Comparison of ENCODE assay signal across 1 cellular context in the genomic region with DNA sequence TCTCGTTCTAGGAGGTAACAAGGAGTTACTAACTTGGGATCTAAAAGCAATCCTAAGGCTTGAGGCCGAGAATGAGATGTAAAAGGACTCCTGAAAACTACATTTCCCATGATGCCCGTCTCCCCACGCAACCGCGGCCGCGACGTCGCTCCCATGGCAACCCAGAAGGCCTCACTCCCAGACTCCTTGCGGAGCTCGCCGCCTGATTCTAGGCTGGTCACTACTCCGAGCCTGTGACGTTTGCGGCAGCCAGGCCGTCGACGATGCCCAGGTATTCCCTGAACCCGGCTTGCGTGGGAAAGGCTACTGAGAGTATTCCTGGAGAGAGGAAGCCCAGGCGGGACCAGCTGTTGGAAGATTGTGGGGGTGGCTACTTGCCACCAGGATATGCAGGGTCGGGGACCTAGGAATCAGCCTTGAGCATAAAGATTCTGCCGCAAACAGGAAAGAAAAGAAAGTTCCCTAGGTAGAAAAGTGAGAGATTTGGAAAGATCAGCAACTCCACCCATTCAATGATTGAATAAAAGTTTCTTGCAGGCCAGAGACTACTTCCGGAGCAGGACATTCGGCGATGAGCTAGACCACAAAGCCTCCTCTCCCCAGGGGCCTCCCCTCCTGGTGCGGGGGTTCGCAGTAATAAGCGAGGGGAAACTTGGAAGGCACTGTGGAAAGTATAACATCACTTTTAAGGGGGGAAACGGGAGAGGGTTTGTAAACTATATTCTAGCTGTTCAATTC.
TF ChIP-seq lines count a peak whose summit lies in the region.

A gene (plus strand): TSS at position 164 of the 738 bp plus-strand sequence. CDS start 100 bp downstream, at position 264.

TF ChIP-seq in HepG2, 621 proteins besides CTCF, POLR2A, EP300 and RAD21 (continued from another document and continues in another):
- TF ChIP-seq ZFP1 (CRISPR knock-in tag; IDR thresholded peaks at IDR 0.05): 0 out of 2 replicates have a peak, but pooled peaks have one; percentile 22
- no peak; the same call in 1 of the 2 replicates for TF ChIP-seq FOXA3 (CRISPR knock-in tag; IDR thresholded peaks at IDR 0.05)
- TF ChIP-seq RAD51 (IDR thresholded peaks at IDR 0.05; ENCODE audit: borderline replicate concordance): no peak
- TF ChIP-seq ZNF232 (CRISPR knock-in tag; IDR thresholded peaks at IDR 0.05; ENCODE audit: borderline replicate concordance): no peak
- TF ChIP-seq, protein P1, sequence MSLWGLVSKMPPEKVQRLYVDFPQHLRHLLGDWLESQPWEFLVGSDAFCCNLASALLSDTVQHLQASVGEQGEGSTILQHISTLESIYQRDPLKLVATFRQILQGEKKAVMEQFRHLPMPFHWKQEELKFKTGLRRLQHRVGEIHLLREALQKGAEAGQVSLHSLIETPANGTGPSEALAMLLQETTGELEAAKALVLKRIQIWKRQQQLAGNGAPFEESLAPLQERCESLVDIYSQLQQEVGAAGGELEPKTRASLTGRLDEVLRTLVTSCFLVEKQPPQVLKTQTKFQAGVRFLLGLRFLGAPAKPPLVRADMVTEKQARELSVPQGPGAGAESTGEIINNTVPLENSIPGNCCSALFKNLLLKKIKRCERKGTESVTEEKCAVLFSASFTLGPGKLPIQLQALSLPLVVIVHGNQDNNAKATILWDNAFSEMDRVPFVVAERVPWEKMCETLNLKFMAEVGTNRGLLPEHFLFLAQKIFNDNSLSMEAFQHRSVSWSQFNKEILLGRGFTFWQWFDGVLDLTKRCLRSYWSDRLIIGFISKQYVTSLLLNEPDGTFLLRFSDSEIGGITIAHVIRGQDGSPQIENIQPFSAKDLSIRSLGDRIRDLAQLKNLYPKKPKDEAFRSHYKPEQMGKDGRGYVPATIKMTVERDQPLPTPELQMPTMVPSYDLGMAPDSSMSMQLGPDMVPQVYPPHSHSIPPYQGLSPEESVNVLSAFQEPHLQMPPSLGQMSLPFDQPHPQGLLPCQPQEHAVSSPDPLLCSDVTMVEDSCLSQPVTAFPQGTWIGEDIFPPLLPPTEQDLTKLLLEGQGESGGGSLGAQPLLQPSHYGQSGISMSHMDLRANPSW (CRISPR knock-in tag; IDR thresholded peaks at IDR 0.05; ENCODE audit: borderline replicate concordance): 0 out of 2 replicates have a peak, but pooled peaks have one; percentile 27
- TF ChIP-seq ZNF577 (CRISPR knock-in tag; IDR thresholded peaks at IDR 0.05; ENCODE audit: borderline replicate concordance, low read depth): no peak
- peak; percentile 90 for TF ChIP-seq CREB1 (IDR thresholded peaks at IDR 0.05)
- TF ChIP-seq CREB1 (CRISPR knock-in tag; IDR thresholded peaks at IDR 0.05): peak; percentile 98
- TF ChIP-seq MYC (CRISPR knock-in tag; IDR thresholded peaks at IDR 0.05; ENCODE audit: borderline replicate concordance): peak; percentile 55; the same call in 1 of the 2 replicates
- TF ChIP-seq ZNF75D (CRISPR knock-in tag; IDR thresholded peaks at IDR 0.05; ENCODE audit: borderline replicate concordance): no peak
- TF ChIP-seq, protein P2, sequence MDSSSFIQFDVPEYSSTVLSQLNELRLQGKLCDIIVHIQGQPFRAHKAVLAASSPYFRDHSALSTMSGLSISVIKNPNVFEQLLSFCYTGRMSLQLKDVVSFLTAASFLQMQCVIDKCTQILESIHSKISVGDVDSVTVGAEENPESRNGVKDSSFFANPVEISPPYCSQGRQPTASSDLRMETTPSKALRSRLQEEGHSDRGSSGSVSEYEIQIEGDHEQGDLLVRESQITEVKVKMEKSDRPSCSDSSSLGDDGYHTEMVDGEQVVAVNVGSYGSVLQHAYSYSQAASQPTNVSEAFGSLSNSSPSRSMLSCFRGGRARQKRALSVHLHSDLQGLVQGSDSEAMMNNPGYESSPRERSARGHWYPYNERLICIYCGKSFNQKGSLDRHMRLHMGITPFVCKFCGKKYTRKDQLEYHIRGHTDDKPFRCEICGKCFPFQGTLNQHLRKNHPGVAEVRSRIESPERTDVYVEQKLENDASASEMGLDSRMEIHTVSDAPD (CRISPR knock-in tag; IDR thresholded peaks at IDR 0.05): no peak
- no peak for TF ChIP-seq ZNF879 (CRISPR knock-in tag; IDR thresholded peaks at IDR 0.05)
- no peak for TF ChIP-seq ZNF292 (CRISPR knock-in tag; IDR thresholded peaks at IDR 0.05; ENCODE audit: borderline replicate concordance, low read depth)
- TF ChIP-seq ZNF629 (CRISPR knock-in tag; conservative IDR thresholded peaks at IDR 0.05): no peak
- no peak; the same call in 1 of the 2 replicates for TF ChIP-seq ZNF451 (CRISPR knock-in tag; IDR thresholded peaks at IDR 0.05)
- 0 out of 2 replicates have a peak, but pooled peaks have one; percentile 1 for TF ChIP-seq NFE2L2 (IDR thresholded peaks at IDR 0.05; ENCODE audit: low read length)
- TF ChIP-seq MEIS2 (CRISPR knock-in tag; IDR thresholded peaks at IDR 0.05): no peak
- peak; percentile 67; the same call in 1 of the 2 replicates for TF ChIP-seq ZMYM3 (CRISPR knock-in tag; IDR thresholded peaks at IDR 0.05)
- TF ChIP-seq HNRNPH1 (optimal IDR thresholded peaks at IDR 0.05; ENCODE audit: low read depth, low read length): no peak
- TF ChIP-seq, protein P3, sequence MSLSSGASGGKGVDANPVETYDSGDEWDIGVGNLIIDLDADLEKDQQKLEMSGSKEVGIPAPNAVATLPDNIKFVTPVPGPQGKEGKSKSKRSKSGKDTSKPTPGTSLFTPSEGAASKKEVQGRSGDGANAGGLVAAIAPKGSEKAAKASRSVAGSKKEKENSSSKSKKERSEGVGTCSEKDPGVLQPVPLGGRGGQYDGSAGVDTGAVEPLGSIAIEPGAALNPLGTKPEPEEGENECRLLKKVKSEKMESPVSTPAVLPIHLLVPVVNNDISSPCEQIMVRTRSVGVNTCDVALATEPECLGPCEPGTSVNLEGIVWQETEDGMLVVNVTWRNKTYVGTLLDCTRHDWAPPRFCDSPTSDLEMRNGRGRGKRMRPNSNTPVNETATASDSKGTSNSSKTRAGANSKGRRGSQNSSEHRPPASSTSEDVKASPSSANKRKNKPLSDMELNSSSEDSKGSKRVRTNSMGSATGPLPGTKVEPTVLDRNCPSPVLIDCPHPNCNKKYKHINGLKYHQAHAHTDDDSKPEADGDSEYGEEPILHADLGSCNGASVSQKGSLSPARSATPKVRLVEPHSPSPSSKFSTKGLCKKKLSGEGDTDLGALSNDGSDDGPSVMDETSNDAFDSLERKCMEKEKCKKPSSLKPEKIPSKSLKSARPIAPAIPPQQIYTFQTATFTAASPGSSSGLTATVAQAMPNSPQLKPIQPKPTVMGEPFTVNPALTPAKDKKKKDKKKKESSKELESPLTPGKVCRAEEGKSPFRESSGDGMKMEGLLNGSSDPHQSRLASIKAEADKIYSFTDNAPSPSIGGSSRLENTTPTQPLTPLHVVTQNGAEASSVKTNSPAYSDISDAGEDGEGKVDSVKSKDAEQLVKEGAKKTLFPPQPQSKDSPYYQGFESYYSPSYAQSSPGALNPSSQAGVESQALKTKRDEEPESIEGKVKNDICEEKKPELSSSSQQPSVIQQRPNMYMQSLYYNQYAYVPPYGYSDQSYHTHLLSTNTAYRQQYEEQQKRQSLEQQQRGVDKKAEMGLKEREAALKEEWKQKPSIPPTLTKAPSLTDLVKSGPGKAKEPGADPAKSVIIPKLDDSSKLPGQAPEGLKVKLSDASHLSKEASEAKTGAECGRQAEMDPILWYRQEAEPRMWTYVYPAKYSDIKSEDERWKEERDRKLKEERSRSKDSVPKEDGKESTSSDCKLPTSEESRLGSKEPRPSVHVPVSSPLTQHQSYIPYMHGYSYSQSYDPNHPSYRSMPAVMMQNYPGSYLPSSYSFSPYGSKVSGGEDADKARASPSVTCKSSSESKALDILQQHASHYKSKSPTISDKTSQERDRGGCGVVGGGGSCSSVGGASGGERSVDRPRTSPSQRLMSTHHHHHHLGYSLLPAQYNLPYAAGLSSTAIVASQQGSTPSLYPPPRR (CRISPR knock-in tag; IDR thresholded peaks at IDR 0.05; ENCODE audit: borderline replicate concordance): no peak
- peak; percentile 54; the same call in 1 of the 2 replicates for TF ChIP-seq ZNF337 (CRISPR knock-in tag; IDR thresholded peaks at IDR 0.05; ENCODE audit: borderline replicate concordance, low read depth)
- TF ChIP-seq TBX3 (IDR thresholded peaks at IDR 0.05; ENCODE audit: borderline replicate concordance): no peak
- no peak for TF ChIP-seq ZNF549 (CRISPR knock-in tag; IDR thresholded peaks at IDR 0.05)
- TF ChIP-seq ELF4 (CRISPR knock-in tag; IDR thresholded peaks at IDR 0.05; ENCODE audit: borderline replicate concordance): no peak
- TF ChIP-seq, protein P4, sequence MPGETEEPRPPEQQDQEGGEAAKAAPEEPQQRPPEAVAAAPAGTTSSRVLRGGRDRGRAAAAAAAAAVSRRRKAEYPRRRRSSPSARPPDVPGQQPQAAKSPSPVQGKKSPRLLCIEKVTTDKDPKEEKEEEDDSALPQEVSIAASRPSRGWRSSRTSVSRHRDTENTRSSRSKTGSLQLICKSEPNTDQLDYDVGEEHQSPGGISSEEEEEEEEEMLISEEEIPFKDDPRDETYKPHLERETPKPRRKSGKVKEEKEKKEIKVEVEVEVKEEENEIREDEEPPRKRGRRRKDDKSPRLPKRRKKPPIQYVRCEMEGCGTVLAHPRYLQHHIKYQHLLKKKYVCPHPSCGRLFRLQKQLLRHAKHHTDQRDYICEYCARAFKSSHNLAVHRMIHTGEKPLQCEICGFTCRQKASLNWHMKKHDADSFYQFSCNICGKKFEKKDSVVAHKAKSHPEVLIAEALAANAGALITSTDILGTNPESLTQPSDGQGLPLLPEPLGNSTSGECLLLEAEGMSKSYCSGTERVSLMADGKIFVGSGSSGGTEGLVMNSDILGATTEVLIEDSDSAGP (CRISPR knock-in tag; IDR thresholded peaks at IDR 0.05; ENCODE audit: borderline replicate concordance): peak; percentile 89; the same call in 1 of the 2 replicates
- TF ChIP-seq ZNF672 (CRISPR knock-in tag; IDR thresholded peaks at IDR 0.05): no peak
- TF ChIP-seq, protein P5, sequence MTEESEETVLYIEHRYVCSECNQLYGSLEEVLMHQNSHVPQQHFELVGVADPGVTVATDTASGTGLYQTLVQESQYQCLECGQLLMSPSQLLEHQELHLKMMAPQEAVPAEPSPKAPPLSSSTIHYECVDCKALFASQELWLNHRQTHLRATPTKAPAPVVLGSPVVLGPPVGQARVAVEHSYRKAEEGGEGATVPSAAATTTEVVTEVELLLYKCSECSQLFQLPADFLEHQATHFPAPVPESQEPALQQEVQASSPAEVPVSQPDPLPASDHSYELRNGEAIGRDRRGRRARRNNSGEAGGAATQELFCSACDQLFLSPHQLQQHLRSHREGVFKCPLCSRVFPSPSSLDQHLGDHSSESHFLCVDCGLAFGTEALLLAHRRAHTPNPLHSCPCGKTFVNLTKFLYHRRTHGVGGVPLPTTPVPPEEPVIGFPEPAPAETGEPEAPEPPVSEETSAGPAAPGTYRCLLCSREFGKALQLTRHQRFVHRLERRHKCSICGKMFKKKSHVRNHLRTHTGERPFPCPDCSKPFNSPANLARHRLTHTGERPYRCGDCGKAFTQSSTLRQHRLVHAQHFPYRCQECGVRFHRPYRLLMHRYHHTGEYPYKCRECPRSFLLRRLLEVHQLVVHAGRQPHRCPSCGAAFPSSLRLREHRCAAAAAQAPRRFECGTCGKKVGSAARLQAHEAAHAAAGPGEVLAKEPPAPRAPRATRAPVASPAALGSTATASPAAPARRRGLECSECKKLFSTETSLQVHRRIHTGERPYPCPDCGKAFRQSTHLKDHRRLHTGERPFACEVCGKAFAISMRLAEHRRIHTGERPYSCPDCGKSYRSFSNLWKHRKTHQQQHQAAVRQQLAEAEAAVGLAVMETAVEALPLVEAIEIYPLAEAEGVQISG (CRISPR knock-in tag; IDR thresholded peaks at IDR 0.05): peak; percentile 93
- peak; percentile 9 for TF ChIP-seq PHF5A (CRISPR knock-in tag; IDR thresholded peaks at IDR 0.05; ENCODE audit: low read depth, unreplicated experiment)
- no peak for TF ChIP-seq RBFOX2 (IDR thresholded peaks at IDR 0.05; ENCODE audit: low read depth, low read length)
- TF ChIP-seq THYN1 (CRISPR knock-in tag; IDR thresholded peaks at IDR 0.05; ENCODE audit: borderline replicate concordance, low read depth): no peak
- TF ChIP-seq TSC22D2 (CRISPR knock-in tag; IDR thresholded peaks at IDR 0.05; ENCODE audit: borderline replicate concordance): peak; percentile 55; the same call in 1 of the 2 replicates
- TF ChIP-seq ZNF562 (CRISPR knock-in tag; IDR thresholded peaks at IDR 0.05; ENCODE audit: borderline replicate concordance): no peak
- TF ChIP-seq NONO (IDR thresholded peaks at IDR 0.05): no peak
- TF ChIP-seq NONO (CRISPR knock-in tag; conservative IDR thresholded peaks at IDR 0.05): peak; percentile 48; the same call in 1 of the 2 replicates
- TF ChIP-seq ZNF230 (CRISPR knock-in tag; IDR thresholded peaks at IDR 0.05): peak; percentile 47
- no peak for TF ChIP-seq SMYD3 (CRISPR knock-in tag; IDR thresholded peaks at IDR 0.05)
- TF ChIP-seq, protein P6, sequence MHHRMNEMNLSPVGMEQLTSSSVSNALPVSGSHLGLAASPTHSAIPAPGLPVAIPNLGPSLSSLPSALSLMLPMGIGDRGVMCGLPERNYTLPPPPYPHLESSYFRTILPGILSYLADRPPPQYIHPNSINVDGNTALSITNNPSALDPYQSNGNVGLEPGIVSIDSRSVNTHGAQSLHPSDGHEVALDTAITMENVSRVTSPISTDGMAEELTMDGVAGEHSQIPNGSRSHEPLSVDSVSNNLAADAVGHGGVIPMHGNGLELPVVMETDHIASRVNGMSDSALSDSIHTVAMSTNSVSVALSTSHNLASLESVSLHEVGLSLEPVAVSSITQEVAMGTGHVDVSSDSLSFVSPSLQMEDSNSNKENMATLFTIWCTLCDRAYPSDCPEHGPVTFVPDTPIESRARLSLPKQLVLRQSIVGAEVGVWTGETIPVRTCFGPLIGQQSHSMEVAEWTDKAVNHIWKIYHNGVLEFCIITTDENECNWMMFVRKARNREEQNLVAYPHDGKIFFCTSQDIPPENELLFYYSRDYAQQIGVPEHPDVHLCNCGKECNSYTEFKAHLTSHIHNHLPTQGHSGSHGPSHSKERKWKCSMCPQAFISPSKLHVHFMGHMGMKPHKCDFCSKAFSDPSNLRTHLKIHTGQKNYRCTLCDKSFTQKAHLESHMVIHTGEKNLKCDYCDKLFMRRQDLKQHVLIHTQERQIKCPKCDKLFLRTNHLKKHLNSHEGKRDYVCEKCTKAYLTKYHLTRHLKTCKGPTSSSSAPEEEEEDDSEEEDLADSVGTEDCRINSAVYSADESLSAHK (CRISPR knock-in tag; IDR thresholded peaks at IDR 0.05; ENCODE audit: borderline replicate concordance): no peak
- peak; percentile 17 for TF ChIP-seq JARID2 (CRISPR knock-in tag; IDR thresholded peaks at IDR 0.05; ENCODE audit: insufficient replicate concordance)
- TF ChIP-seq MED13 (CRISPR knock-in tag; IDR thresholded peaks at IDR 0.05): no peak
- TF ChIP-seq, protein P7, sequence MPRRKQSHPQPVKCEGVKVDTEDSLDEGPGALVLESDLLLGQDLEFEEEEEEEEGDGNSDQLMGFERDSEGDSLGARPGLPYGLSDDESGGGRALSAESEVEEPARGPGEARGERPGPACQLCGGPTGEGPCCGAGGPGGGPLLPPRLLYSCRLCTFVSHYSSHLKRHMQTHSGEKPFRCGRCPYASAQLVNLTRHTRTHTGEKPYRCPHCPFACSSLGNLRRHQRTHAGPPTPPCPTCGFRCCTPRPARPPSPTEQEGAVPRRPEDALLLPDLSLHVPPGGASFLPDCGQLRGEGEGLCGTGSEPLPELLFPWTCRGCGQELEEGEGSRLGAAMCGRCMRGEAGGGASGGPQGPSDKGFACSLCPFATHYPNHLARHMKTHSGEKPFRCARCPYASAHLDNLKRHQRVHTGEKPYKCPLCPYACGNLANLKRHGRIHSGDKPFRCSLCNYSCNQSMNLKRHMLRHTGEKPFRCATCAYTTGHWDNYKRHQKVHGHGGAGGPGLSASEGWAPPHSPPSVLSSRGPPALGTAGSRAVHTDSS (CRISPR knock-in tag; conservative IDR thresholded peaks at IDR 0.05): no peak
- TF ChIP-seq U2AF1 (optimal IDR thresholded peaks at IDR 0.05; ENCODE audit: low read depth, low read length): no peak
- no peak for TF ChIP-seq ZNF720 (CRISPR knock-in tag; IDR thresholded peaks at IDR 0.05)
- TF ChIP-seq ATAD3A (CRISPR knock-in tag; IDR thresholded peaks at IDR 0.05): no peak
- peak; percentile 68; the same call in 1 of the 2 replicates for TF ChIP-seq ZNF768 (CRISPR knock-in tag; IDR thresholded peaks at IDR 0.05)
- TF ChIP-seq MXD4 (CRISPR knock-in tag; IDR thresholded peaks at IDR 0.05): peak; percentile 86
- TF ChIP-seq DNMT1 (CRISPR knock-in tag; IDR thresholded peaks at IDR 0.05): no peak
